In genomic region chr20:46176744-46177378, GRCh38 we compare ENCODE assay signal across 1 cellular context.
TF ChIP-seq lines count a peak whose summit lies in the region.

No MANE protein-coding gene starts in this region.

TF ChIP-seq in HEK293, 187 proteins besides CTCF, POLR2A, EP300 and RAD21 (continued from another document):
- TF ChIP-seq ZSCAN5A (tag by site-specific recombination; IDR thresholded peaks at IDR 0.05) (no peak), PRDM4 (tag by site-specific recombination; IDR thresholded peaks at IDR 0.05) (peak; percentile 66; the same call in 1 of the 2 replicates), ZNF221 (tag by site-specific recombination; IDR thresholded peaks at IDR 0.05; ENCODE audit: borderline replicate concordance) (no peak)
